7 cellular contexts compared by ENCODE assay signal in the genomic region with DNA sequence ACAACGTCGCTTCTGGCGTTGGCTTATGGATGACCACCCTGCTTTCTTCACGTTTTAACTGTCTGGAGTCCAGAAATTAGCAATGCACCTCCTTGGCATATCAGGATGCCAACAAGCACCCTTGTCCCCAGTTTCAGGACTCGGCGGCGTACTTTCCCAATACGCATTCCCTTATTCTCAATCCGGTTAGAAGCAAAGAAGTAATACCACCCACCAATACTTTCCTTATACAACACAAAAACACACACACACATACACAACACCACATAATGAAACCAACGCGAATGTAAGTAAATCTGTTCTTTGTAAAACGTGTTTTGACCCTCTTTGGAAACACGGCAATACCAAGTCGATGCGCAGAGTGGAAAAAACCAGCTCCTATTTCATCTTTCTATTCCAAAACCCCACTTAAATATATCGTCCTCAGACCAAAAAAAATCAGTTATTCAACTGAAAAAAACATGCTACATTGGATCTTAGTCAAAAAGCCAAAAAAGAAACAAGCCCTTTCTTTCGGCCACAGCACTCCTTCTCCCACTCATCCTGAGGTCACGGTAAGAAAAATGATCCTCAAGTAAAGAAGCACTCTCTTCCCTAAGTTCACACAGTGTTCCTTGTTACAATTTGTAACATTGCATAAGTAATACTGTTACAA. TPM values are rescaled to one million over a fixed set of nuclear protein-coding genes. Genes with fewer than 3 reads are reported as not detected.
A peak's percentile ranks its signal among the peaks of the same experiment; 100 is the strongest.
DNase-seq lines count a peak whose midpoint lies in the region; ATAC-seq, FAIRE-seq and TF ChIP-seq lines count a peak whose summit lies in the region.

No MANE protein-coding gene starts in this region.

- H3K27ac Mint-ChIP-seq in HFFc6: peak overlapping the region; percentile 100
- H3K27ac Mint-ChIP-seq in chondrocyte (ENCODE audit: unreplicated experiment): peak overlapping the region; percentile 100

- TF ChIP-seq POLR2A in GM12892 (IDR thresholded peaks at IDR 0.05; ENCODE audit: low read depth, low read length): peak; percentile 100

- DNase-seq in GM12892 (ENCODE audit: insufficient read length) (peak; percentile 38), HFFc6 (peak; percentile 100), NCI-H1105 (lab: John Stamatoyannopoulos, UW) (peak; percentile 51), SKM-1 treated with dmso at 0.1 percent for 144 hours (lab: John Stamatoyannopoulos, UW; ENCODE audit: unreplicated experiment) (peak; percentile 90), chondrocyte (ENCODE audit: low spot score) (no peak), left kidney (ENCODE audit: low read depth, low spot score) (peak; percentile 90)
- DNase-seq in stimulated activated naive CD8-positive, alpha-beta T cell treated with anti-CD3 and anti-CD28 coated beads, Interleukin-15, Interleukin-2, amounts not matched to agents 100 U/mL and 50 U/mL, for 24 hours: no peak

- H3K36me3 Mint-ChIP-seq in HFFc6 (ENCODE audit: low read depth) (no peaks in the 10 kb centered on the region), chondrocyte (ENCODE audit: low read depth) (peaks cover 2% of the 10 kb centered on the region)

- H3K4me1 Mint-ChIP-seq in HFFc6 (ENCODE audit: low read depth) (peaks cover 44% of the 10 kb centered on the region), chondrocyte (ENCODE audit: low read depth) (peaks cover 25% of the 10 kb centered on the region)

- H3K4me3 Mint-ChIP-seq in HFFc6 (peak overlapping the region; percentile 91), chondrocyte (ENCODE audit: unreplicated experiment) (peak overlapping the region; percentile 67)

- ATAC-seq in stimulated activated naive CD8-positive, alpha-beta T cell treated with anti-CD3 and anti-CD28 coated beads, Interleukin-15, Interleukin-2, amounts not matched to agents 100 U/mL and 50 U/mL, for 24 hours: peak; percentile 53

- H3K27me3 Mint-ChIP-seq in HFFc6 (ENCODE audit: insufficient read depth) (peaks cover 4% of the 10 kb centered on the region), chondrocyte (ENCODE audit: low read depth) (no peaks in the 10 kb centered on the region)

- no peak for TF ChIP-seq CTCF in HFFc6 (IDR thresholded peaks at IDR 0.05)
- no peak for TF ChIP-seq CTCF in chondrocyte (IDR thresholded peaks at IDR 0.05)

- H3K9me3 Mint-ChIP-seq in HFFc6 (no peaks in the 10 kb centered on the region), chondrocyte (ENCODE audit: low read depth) (no peaks in the 10 kb centered on the region)

- FAIRE-seq in GM12892 (lab: Jason Lieb, UNC): no peak

RNA-seq across cellular contexts. Expression of gene ARL4D, which starts 31.1 kb away (rescaled TPM):
- 2.2 TPM for polyA plus RNA-seq in GM12892 (2012; ENCODE audit: missing spikeins)
- 10 to 100 TPM; 24.9 to 27.5 (median 26.3) TPM for total RNA-seq in HFFc6 (2021; fragmentation: NEBNext Ultra II Directional; extraction: Animal tissue kit (Norgen Biotek cat#: 25700))
- total RNA-seq in chondrocyte: 33.8 to 38.0 TPM (median 37.5 TPM) in 3 replicates

Comparison
In these comparisons a context has a peak if more than half of its experiments do, and no peak if none do; other contexts are left out.
1. DNase-seq: peak in GM12892 (single experiment), HFFc6 (single experiment), NCI-H1105 (single experiment), SKM-1 treated with dmso at 0.1 percent for 144 hours (single experiment) and left kidney (single experiment); none in chondrocyte (single experiment) and stimulated activated naive CD8-positive, alpha-beta T cell treated with anti-CD3 and anti-CD28 coated beads, Interleukin-15, Interleukin-2, amounts not matched to agents 100 U/mL and 50 U/mL, for 24 hours (single experiment).